ENCODE assay signal across 20 cellular contexts in the genomic region with DNA sequence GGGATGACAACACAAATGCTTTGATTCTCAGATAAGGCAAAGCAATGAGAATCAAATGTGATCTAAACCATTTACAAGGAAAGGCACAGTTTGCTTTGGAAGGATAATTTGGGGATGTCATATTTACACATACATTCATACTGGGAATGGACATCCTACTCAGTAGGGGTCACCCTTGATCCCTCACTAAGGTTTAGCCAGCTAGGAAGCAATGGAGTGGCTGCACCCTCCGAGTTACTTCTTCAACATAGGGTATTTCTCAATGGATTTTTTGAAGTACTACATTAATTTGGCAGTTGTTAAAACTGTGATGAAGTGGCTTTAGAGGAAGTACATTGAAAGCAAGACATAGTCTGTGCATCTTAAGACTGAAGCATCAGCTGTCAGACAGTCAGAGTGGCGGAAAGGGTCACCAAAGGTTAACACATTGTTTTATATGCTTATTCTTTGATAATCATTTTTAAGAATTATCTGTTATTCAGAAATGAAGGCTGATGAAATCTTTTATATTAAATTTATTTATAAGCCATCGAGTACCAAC. TPM values are rescaled to one million over a fixed set of nuclear protein-coding genes. Genes with fewer than 3 reads are reported as not detected.
DNase-seq lines count a peak whose midpoint lies in the region; ATAC-seq and TF ChIP-seq lines count a peak whose summit lies in the region.
"Had no signal": no experiment of that assay in that cellular context is flagged by ENCODE, and none has a peak within 500 bp of the region (broad histone marks: within the 10 kb centered on the region; RNA-seq: fewer than 3 reads in every experiment).

No MANE protein-coding gene starts in this region.

- intact Hi-C loops in PC-3 (cut with micrococcal nuclease) = no loop called here

- H3K36me3 ChIP-seq in PC-3 (ENCODE audit: low read depth, low read length) (no peaks in the 10 kb centered on the region), gastroesophageal sphincter (no peaks in the 10 kb centered on the region)
- H3K36me3 ChIP-seq: WERI-Rb-1 had no signal

- no peaks in the 10 kb centered on the region for H4K20me1 ChIP-seq in PC-3 (ENCODE audit: low read length)

- POLR2A ChIA-PET in PC-3 (lab: Charles Lee; ENCODE audit: unreplicated experiment) = no interaction called here
- POLR2A ChIA-PET in activated CD8-positive, alpha-beta T cell treated with anti-CD3 and anti-CD28 coated beads, Interleukin-2, amount 10 ng/mL, durations not matched to agents 7 days and 5 days (lab: Charles Lee) = no interaction called here

- no peaks in the 10 kb centered on the region for H3K9me2 ChIP-seq in PC-3 (replicated peaks; ENCODE audit: low read length)

- H3K4me3 ChIP-seq in AG10803 (ENCODE audit: low read length) (no peak overlapping the region), PC-3 (ENCODE audit: low read length) (no peak overlapping the region), gastroesophageal sphincter (no peak overlapping the region)

- H3K27ac ChIP-seq in PC-3 (ENCODE audit: low read length) (no peak overlapping the region), gastroesophageal sphincter (no peak overlapping the region)
- H3K27ac ChIP-seq: WERI-Rb-1 had no signal

- 82 to 89% methylated on average over 3 of the region's 3 CpGs for WGBS in gastroesophageal sphincter (ENCODE audit: low coverage in 1 of 2), 2 donors

- no peak overlapping the region for H3K9ac ChIP-seq in PC-3 (ENCODE audit: low read length)

- no TSS peak for BruUV-seq in PC-3 (replicated peaks; lab: Mats Ljungman, UMichigan)

- CTCF ChIA-PET in PC-3 (lab: Charles Lee) = no interaction called here
- CTCF ChIA-PET in activated CD8-positive, alpha-beta T cell treated with anti-CD3 and anti-CD28 coated beads, Interleukin-2, amount 10 ng/mL, durations not matched to agents 7 days and 5 days (lab: Charles Lee) = interaction anchor here (0.7 kb wide), 1 partner anchor 97 kb away, joined by 3 read pairs; no protein-coding TSS in a partner anchor

- H3K27me3 ChIP-seq in PC-3 (ENCODE audit: low read length) (no peaks in the 10 kb centered on the region), gastroesophageal sphincter (no peaks in the 10 kb centered on the region)

- H3K9me3 ChIP-seq in PC-3 (ENCODE audit: low read length) = no peaks in the 10 kb centered on the region
- no peaks in the 10 kb centered on the region for H3K9me3 ChIP-seq in gastroesophageal sphincter

- no peaks in the 10 kb centered on the region for H3K9me3 Mint-ChIP-seq in activated CD8-positive, alpha-beta T cell treated with anti-CD3 and anti-CD28 coated beads, Interleukin-2, amount 10 ng/mL, durations not matched to agents 7 days and 5 days (ENCODE audit: insufficient read depth)
- H3K9me3 Mint-ChIP-seq: activated CD4-positive, alpha-beta memory T cell treated with anti-CD3 and anti-CD28 coated beads, Interleukin-2, amount 10 ng/mL, durations not matched to agents 7 days and 5 days; activated T-helper 1 cell treated with anti-CD3 and anti-CD28 coated beads, Interleukin-12 subunit alpha, Interleukin-12 subunit beta, Interleukin-2, Interleukin-4 antibody, amounts not matched to agents 30 ng/mL and 10 ng/mL and 1 ng/mL, durations not matched to agents 14 hours and 24 hours and 36 hours; mesothelial cell of epicardium had no signal

- H3K36me3 Mint-ChIP-seq in activated CD8-positive, alpha-beta T cell treated with anti-CD3 and anti-CD28 coated beads, Interleukin-2, amount 10 ng/mL, durations not matched to agents 7 days and 5 days (ENCODE audit: low read depth) = no peaks in the 10 kb centered on the region
- H3K36me3 Mint-ChIP-seq: mesothelial cell of epicardium had no signal

- no peak for DNase-seq in AG10803 (ENCODE audit: low read depth)
- DNase-seq in HCEC 1CT = peak; percentile 39
- DNase-seq in PC-3 = no peak
- DNase-seq in effector CD8-positive, alpha-beta T cell (lab: John Stamatoyannopoulos, UW) = no peak
- no peak for DNase-seq in NCI-H524 treated with DMSO at 0.1 percent for 48 hours (lab: John Stamatoyannopoulos, UW)
- DNase-seq in activated CD8-positive, alpha-beta T cell treated with anti-CD3 and anti-CD28 coated beads, Interleukin-2, amount 10 ng/mL, durations not matched to agents 7 days and 5 days = no peak
- DNase-seq: activated CD4-positive, alpha-beta memory T cell treated with anti-CD3 and anti-CD28 coated beads, Interleukin-2, amount 10 ng/mL, durations not matched to agents 7 days and 5 days; cerebellar nuclear complex; GF-D8; glutamatergic neuron; H7; NCI-H146; NCI-H345; small intestine; stimulated activated naive CD4-positive, alpha-beta T cell; WERI-Rb-1 had no signal

- peaks cover 35% of the 10 kb centered on the region for H3K27me3 Mint-ChIP-seq in activated CD8-positive, alpha-beta T cell treated with anti-CD3 and anti-CD28 coated beads, Interleukin-2, amount 10 ng/mL, durations not matched to agents 7 days and 5 days (ENCODE audit: low read depth)

- no peaks in the 10 kb centered on the region for H3K4me1 Mint-ChIP-seq in activated CD8-positive, alpha-beta T cell treated with anti-CD3 and anti-CD28 coated beads, Interleukin-2, amount 10 ng/mL, durations not matched to agents 7 days and 5 days (ENCODE audit: low read depth)
- H3K4me1 Mint-ChIP-seq: activated CD4-positive, alpha-beta memory T cell treated with anti-CD3 and anti-CD28 coated beads, Interleukin-2, amount 10 ng/mL, durations not matched to agents 7 days and 5 days; mesothelial cell of epicardium had no signal

- H3K27ac Mint-ChIP-seq in activated CD8-positive, alpha-beta T cell treated with anti-CD3 and anti-CD28 coated beads, Interleukin-2, amount 10 ng/mL, durations not matched to agents 7 days and 5 days = no peak overlapping the region
- H3K27ac Mint-ChIP-seq: activated CD4-positive, alpha-beta memory T cell treated with anti-CD3 and anti-CD28 coated beads, Interleukin-2, amount 10 ng/mL, durations not matched to agents 7 days and 5 days; activated T-helper 1 cell treated with anti-CD3 and anti-CD28 coated beads, Interleukin-12 subunit alpha, Interleukin-12 subunit beta, Interleukin-2, Interleukin-4 antibody, amounts not matched to agents 30 ng/mL and 10 ng/mL and 1 ng/mL, durations not matched to agents 14 hours and 24 hours and 36 hours; mesothelial cell of epicardium had no signal

- H3K79me2 ChIP-seq in PC-3 (ENCODE audit: low read length) = no peaks in the 10 kb centered on the region

- H3K4me1 ChIP-seq in PC-3 (ENCODE audit: insufficient read depth, low read length) = no peaks in the 10 kb centered on the region; the same call in 1 of the 2 replicates
- no peaks in the 10 kb centered on the region for H3K4me1 ChIP-seq in gastroesophageal sphincter

- TF ChIP-seq POLR2A in gastroesophageal sphincter (IDR thresholded peaks at IDR 0.05) = no peak

- no peak overlapping the region for H3K4me2 ChIP-seq in PC-3 (ENCODE audit: low read length)

- no peaks in the 10 kb centered on the region for H3F3A ChIP-seq in PC-3 (ENCODE audit: low read length, unreplicated experiment)

- TF ChIP-seq CTCF in AG10803 (conservative IDR thresholded peaks at IDR 0.05; ENCODE audit: low read length) = peak; percentile 23; the same call in 1 of the 2 replicates
- TF ChIP-seq CTCF in PC-3 (conservative IDR thresholded peaks at IDR 0.05; ENCODE audit: low read depth, low read length) = 0 out of 2 replicates have a peak, but pooled peaks have one; percentile 22
- no peak for TF ChIP-seq CTCF in gastroesophageal sphincter (IDR thresholded peaks at IDR 0.05)

- ATAC-seq in PC-3 (no peak), gastroesophageal sphincter (peak; percentile 36), GM19467 (IDR thresholded peaks at IDR 0.05; ENCODE audit: unreplicated experiment) (no peak)
- ATAC-seq in activated CD8-positive, alpha-beta T cell treated with anti-CD3 and anti-CD28 coated beads, Interleukin-2, amount 10 ng/mL, durations not matched to agents 7 days and 5 days = no peak

- H3K4me3 Mint-ChIP-seq in activated CD8-positive, alpha-beta T cell treated with anti-CD3 and anti-CD28 coated beads, Interleukin-2, amount 10 ng/mL, durations not matched to agents 7 days and 5 days = no peak overlapping the region
- H3K4me3 Mint-ChIP-seq: activated CD4-positive, alpha-beta memory T cell treated with anti-CD3 and anti-CD28 coated beads, Interleukin-2, amount 10 ng/mL, durations not matched to agents 7 days and 5 days; activated T-helper 1 cell treated with anti-CD3 and anti-CD28 coated beads, Interleukin-12 subunit alpha, Interleukin-12 subunit beta, Interleukin-2, Interleukin-4 antibody, amounts not matched to agents 30 ng/mL and 10 ng/mL and 1 ng/mL, durations not matched to agents 14 hours and 24 hours and 36 hours; mesothelial cell of epicardium had no signal

- TF ChIP-seq EP300 in gastroesophageal sphincter (IDR thresholded peaks at IDR 0.05) = no peak

- H2AFZ ChIP-seq in PC-3 (ENCODE audit: low read length) = no peak overlapping the region

RNA-seq across cellular contexts. Expression of a gene that starts 22.0 kb away (rescaled TPM):
- total RNA-seq in PC-3 (2014; rRNA removed) (171 and 178 TPM in 2 replicates), gastroesophageal sphincter (100 to 1,000 TPM in 3 of 4 donors, 10 to 100 TPM in 1; 99.6 to 308 (median 165) TPM)
- total RNA-seq in activated CD8-positive, alpha-beta T cell treated with anti-CD3 and anti-CD28 coated beads, Interleukin-2, amount 10 ng/mL, durations not matched to agents 7 days and 5 days = 100 to 1,000 TPM; 133 to 147 TPM

Comparison
In these comparisons a context has a peak if more than half of its experiments do, and no peak if none do; other contexts are left out.
1. CTCF ChIP-seq: peak in AG10803 (single experiment) and PC-3 (single experiment); none in gastroesophageal sphincter (0 of 4).